ENCODE assay signal across 28 cellular contexts in genomic region chrX:103747199-103747598, GRCh38. TPM values are rescaled to one million over a fixed set of nuclear protein-coding genes. Genes with fewer than 3 reads are reported as not detected.
A peak's percentile ranks its signal among the peaks of the same experiment; 100 is the strongest.
DNase-seq lines count a peak whose midpoint lies in the region; ATAC-seq and TF ChIP-seq lines count a peak whose summit lies in the region.
"Had no signal": no experiment of that assay in that cellular context is flagged by ENCODE, and none has a peak within 500 bp of the region (broad histone marks: within the 10 kb centered on the region; RNA-seq: fewer than 3 reads in every experiment).

No MANE protein-coding gene starts in this region.

- POLR2A ChIA-PET in PC-3 (lab: Charles Lee; ENCODE audit: unreplicated experiment): no interaction called here

- intact Hi-C loops in PC-3 (cut with micrococcal nuclease): no loop called here

- CTCF ChIA-PET in PC-3 (lab: Charles Lee): no interaction called here

- peaks cover 52% of the 10 kb centered on the region for H3K36me3 Mint-ChIP-seq in GM23338 (ENCODE audit: low read depth)
- H3K36me3 Mint-ChIP-seq in nephron progenitor cell (ENCODE audit: low read depth): no peaks in the 10 kb centered on the region
- H3K36me3 Mint-ChIP-seq: IgD-negative memory B cell had no signal

- H3K4me2 ChIP-seq in GM23338 (peak overlapping the region; percentile 91; the same call in 1 of the 2 replicates), PC-3 (ENCODE audit: low read length) (no peak overlapping the region)
- H3K4me2 ChIP-seq: A549; BLaER1 treated with 17β-estradiol and CSF1 and Interleukin-3, amounts not matched to agents 10 nM and 100 nM; KMS-11 had no signal

- H3K4me1 ChIP-seq in GM23338 (ENCODE audit: insufficient read depth) (no peaks in the 10 kb centered on the region; the same call in 1 of the 2 replicates), HUES64 (ENCODE audit: insufficient read depth, low read length) (peaks cover 10% of the 10 kb centered on the region; the same call in 1 of the 2 replicates), PC-3 (ENCODE audit: insufficient read depth, low read length) (no peaks in the 10 kb centered on the region)
- H3K4me1 ChIP-seq: A549; BLaER1 treated with 17β-estradiol and CSF1 and Interleukin-3, amounts not matched to agents 10 nM and 100 nM had no signal

- H3K9me3 ChIP-seq in HUES64 (ENCODE audit: insufficient read depth, low read depth, low read length) (no peaks in the 10 kb centered on the region), PC-3 (ENCODE audit: low read length) (no peaks in the 10 kb centered on the region)
- H3K9me3 ChIP-seq: A549; BLaER1 treated with 17β-estradiol and CSF1 and Interleukin-3, amounts not matched to agents 10 nM and 100 nM had no signal

- no peaks in the 10 kb centered on the region for H3F3A ChIP-seq in GM23338 (replicated peaks; ENCODE audit: low read depth)
- H3F3A ChIP-seq in PC-3 (ENCODE audit: low read length, unreplicated experiment): no peaks in the 10 kb centered on the region

- WGBS in HUES64: 71% methylated on average over 2 of the region's 2 CpGs

- H3K9ac ChIP-seq in HUES64 (ENCODE audit: low read depth, low read length) (no peak overlapping the region), PC-3 (ENCODE audit: low read length) (no peak overlapping the region)
- H3K9ac ChIP-seq: BLaER1 treated with 17β-estradiol and CSF1 and Interleukin-3, amounts not matched to agents 10 nM and 100 nM; KMS-11 had no signal

- H3K4me3 Mint-ChIP-seq in GM23338 (0 out of 3 replicates have a peak overlapping the region, but pooled peaks have one; percentile 32), nephron progenitor cell (no peak overlapping the region)
- H3K4me3 Mint-ChIP-seq: CD4-positive, alpha-beta T cell; IgD-negative memory B cell had no signal

- peaks cover 9% of the 10 kb centered on the region for H3K36me3 ChIP-seq in GM23338 (ENCODE audit: insufficient read depth)
- peaks cover 44% of the 10 kb centered on the region for H3K36me3 ChIP-seq in HUES64 (ENCODE audit: insufficient read depth, low read length)
- no peaks in the 10 kb centered on the region for H3K36me3 ChIP-seq in PC-3 (ENCODE audit: low read depth, low read length)
- no peaks in the 10 kb centered on the region for H3K36me3 ChIP-seq in brain microvascular endothelial cell (replicated peaks)
- H3K36me3 ChIP-seq: BLaER1 treated with 17β-estradiol and CSF1 and Interleukin-3, amounts not matched to agents 10 nM and 100 nM had no signal

- ATAC-seq in GM23338: no peak
- ATAC-seq in PC-3: no peak
- ATAC-seq in HG03439 (IDR thresholded peaks at IDR 0.05; ENCODE audit: unreplicated experiment): no peak
- ATAC-seq: A549, GM12878, Panc1 had no signal

- H3K79me2 ChIP-seq in GM23338 (replicated peaks; ENCODE audit: insufficient read depth): peaks cover 66% of the 10 kb centered on the region
- no peaks in the 10 kb centered on the region for H3K79me2 ChIP-seq in PC-3 (ENCODE audit: low read length)

- in situ Hi-C loops in brain microvascular endothelial cell (cut with HindIII; ENCODE audit: low pct_ligation_motif_present, low sequenced_read_pairs): no loop called here

- H3K27ac ChIP-seq in GM23338 (ENCODE audit: low read depth): no peak overlapping the region
- no peak overlapping the region for H3K27ac ChIP-seq in HUES64 (ENCODE audit: low read depth, low read length)
- no peak overlapping the region for H3K27ac ChIP-seq in PC-3 (ENCODE audit: low read length)
- H3K27ac ChIP-seq in brain microvascular endothelial cell: no peak overlapping the region
- H3K27ac ChIP-seq: A549; BLaER1 treated with 17β-estradiol and CSF1 and Interleukin-3, amounts not matched to agents 10 nM and 100 nM; KMS-11; RWPE1 had no signal

- H3K4me3 ChIP-seq in GM23338 (no peak overlapping the region), HUES64 (ENCODE audit: low read length) (peak overlapping the region; percentile 85; the same call in 1 of the 2 replicates), PC-3 (ENCODE audit: low read length) (no peak overlapping the region), brain microvascular endothelial cell (ENCODE audit: low read depth, low read length) (no peak overlapping the region)
- H3K4me3 ChIP-seq: A549; BLaER1 treated with 17β-estradiol and CSF1 and Interleukin-3, amounts not matched to agents 10 nM and 100 nM; GM12878 had no signal

- no peaks in the 10 kb centered on the region for H3K9me2 ChIP-seq in GM23338 (ENCODE audit: insufficient read depth)
- H3K9me2 ChIP-seq in PC-3 (replicated peaks; ENCODE audit: low read length): no peaks in the 10 kb centered on the region

- H3K27me3 Mint-ChIP-seq in GM23338 (ENCODE audit: insufficient read depth, low read depth, poor library complexity) (peaks cover 5% of the 10 kb centered on the region), nephron progenitor cell (ENCODE audit: low read depth, poor library complexity) (peaks cover 8% of the 10 kb centered on the region)
- H3K27me3 Mint-ChIP-seq: IgD-negative memory B cell had no signal

- no peaks in the 10 kb centered on the region for H3K9me3 Mint-ChIP-seq in GM23338
- H3K9me3 Mint-ChIP-seq in nephron progenitor cell: peaks cover 19% of the 10 kb centered on the region
- H3K9me3 Mint-ChIP-seq: CD4-positive, alpha-beta T cell; IgD-negative memory B cell had no signal

- H4K20me1 ChIP-seq in GM23338 (replicated peaks; ENCODE audit: insufficient read depth) (peaks cover 13% of the 10 kb centered on the region; the same call in 1 of the 2 replicates), PC-3 (ENCODE audit: low read length) (no peaks in the 10 kb centered on the region)
- H4K20me1 ChIP-seq: BLaER1 treated with 17β-estradiol and CSF1 and Interleukin-3, amounts not matched to agents 10 nM and 100 nM had no signal

- no peak for DNase-seq in GM23338 (ENCODE audit: low spot score)
- DNase-seq in ecto neural progenitor cell (ENCODE audit: low spot score): peak; percentile 58
- DNase-seq in nephron progenitor cell: no peak
- no peak for DNase-seq in PC-3
- DNase-seq in brain microvascular endothelial cell: no peak
- no peak for DNase-seq in NCI-H2081 (lab: John Stamatoyannopoulos, UW)
- DNase-seq: AML-193; CD4-positive, alpha-beta T cell; DMS79; EL; GDM1; NCI-H2029; NCI-H2171; NCI-H226; NCI-H510A treated with DMSO at 0.1 percent for 48 hours; NCI-H748 treated with DMSO at 0.1 percent for 48 hours; NK-92 treated with Interleukin-12 subunit alpha and Interleukin-12 subunit beta, amount 100 ng/mL, for 24 hours; SHP77; T-helper 1 cell had no signal

- no TSS peak for BruUV-seq in PC-3 (replicated peaks; lab: Mats Ljungman, UMichigan)

- H3K27me3 ChIP-seq in GM23338 (ENCODE audit: insufficient read depth) (no peaks in the 10 kb centered on the region), HUES64 (ENCODE audit: insufficient read depth, low read length) (no peaks in the 10 kb centered on the region), PC-3 (ENCODE audit: low read length) (no peaks in the 10 kb centered on the region), brain microvascular endothelial cell (replicated peaks) (no peaks in the 10 kb centered on the region)

- H3K4me1 Mint-ChIP-seq in GM23338: peaks cover 22% of the 10 kb centered on the region
- H3K4me1 Mint-ChIP-seq in nephron progenitor cell: peaks cover 18% of the 10 kb centered on the region
- H3K4me1 Mint-ChIP-seq: IgD-negative memory B cell had no signal

- TF ChIP-seq CTCF in GM23338 (conservative IDR thresholded peaks at IDR 0.05; ENCODE audit: low read depth in 2 of 2) (no peak), nephron progenitor cell (IDR thresholded peaks at IDR 0.05) (no peak), PC-3 (conservative IDR thresholded peaks at IDR 0.05; ENCODE audit: low read depth, low read length) (no peak), brain microvascular endothelial cell (IDR thresholded peaks at IDR 0.05; ENCODE audit: low read depth, low read length, missing control alignments) (no peak)

- no peak overlapping the region for H3K27ac Mint-ChIP-seq in GM23338
- H3K27ac Mint-ChIP-seq in nephron progenitor cell: peak overlapping the region; percentile 74
- H3K27ac Mint-ChIP-seq: CD4-positive, alpha-beta T cell; IgD-negative memory B cell had no signal

- H2AFZ ChIP-seq in GM23338: no peak overlapping the region
- no peak overlapping the region for H2AFZ ChIP-seq in PC-3 (ENCODE audit: low read length)

RNA-seq across cellular contexts. Expression of gene PLP1, which starts 29.4 kb away (rescaled TPM):
- total RNA-seq in GM23338 (2014; rRNA removed; shearing (Covaris generic)): 49.9 and 66.9 TPM in 2 replicates
- polyA plus RNA-seq in GM23338 (2016; fragmentation: Nextera tagmentation; extraction: Ambion mirVana): 30.2 and 36.9 TPM in 2 replicates
- 38.6 TPM for polyA plus RNA-seq in HUES64 (2013, experiment 1 of 2)
- 46.9 TPM for polyA plus RNA-seq in HUES64 (2013, experiment 2 of 2)
- not detected in 2 replicates for total RNA-seq in PC-3 (2014; rRNA removed)
- total RNA-seq: CD4-positive, alpha-beta T cell; GM12878 had no signal
- polyA plus RNA-seq: A549, GM12878, IgD-negative memory B cell had no signal

RNA-seq across cellular contexts. Expression of gene TMEM31, which starts 36.5 kb away (rescaled TPM):
- total RNA-seq in GM23338 (2014; rRNA removed; shearing (Covaris generic)): not detected in 2 replicates
- polyA plus RNA-seq in GM23338 (2016; fragmentation: Nextera tagmentation; extraction: Ambion mirVana): 0.60 and 0.85 TPM in 2 replicates
- 0.50 TPM for polyA plus RNA-seq in HUES64 (2013, experiment 1 of 2)
- polyA plus RNA-seq in HUES64 (2013, experiment 2 of 2): 0.95 TPM
- total RNA-seq in PC-3 (2014; rRNA removed): 0.40 TPM in 1 of 2 replicates, not detected in the other
- total RNA-seq: CD4-positive, alpha-beta T cell; GM12878 had no signal
- polyA plus RNA-seq: IgD-negative memory B cell had no signal

Comparison
In these comparisons a context has a peak if more than half of its experiments do, and no peak if none do; other contexts are left out.
1. RNA of gene PLP1, which starts 29.4 kb away (total RNA-seq): 49.9 to 66.9 TPM in GM23338; not detected in PC-3; every median in the first group is over 10 times any median in the second.